1 cellular context compared by ENCODE assay signal in genomic region chr3:52435246-52436101, GRCh38.
TF ChIP-seq lines count a peak whose summit lies in the region.

No MANE protein-coding gene starts in this region.

TF ChIP-seq in HepG2, 621 proteins besides CTCF, POLR2A, EP300 and RAD21:
- TF ChIP-seq THAP7 (CRISPR knock-in tag; IDR thresholded peaks at IDR 0.05) (no peak), TRIM22 (IDR thresholded peaks at IDR 0.05) (no peak), ZFP41 (CRISPR knock-in tag; IDR thresholded peaks at IDR 0.05; ENCODE audit: borderline replicate concordance) (no peak)
TF ChIP-seq in HepG2: peak in this region for 0.
